30 cellular contexts compared by ENCODE assay signal in genomic region chr17:35621768-35622167, GRCh38.
"Had no signal": no experiment of that assay in that cellular context is flagged by ENCODE, and none has a peak within 500 bp of the region (broad histone marks: within the 10 kb centered on the region; RNA-seq: fewer than 3 reads in every experiment).

No MANE protein-coding gene starts in this region.

- H3K4me1 ChIP-seq: neural progenitor cell, uterus had no signal

- H3K9me3 Mint-ChIP-seq: immature natural killer cell; naive B cell; natural killer cell; nephron progenitor cell; neural progenitor cell; stimulated activated memory B cell treated with anti-CD40 and anti-IgM and Interleukin-4, amounts not matched to agents 10 μg/mL and 1 μg/mL and 100 μg/mL, for 72 hours; stimulated activated naive CD8-positive, alpha-beta T cell treated with anti-CD3 and anti-CD28 coated beads, Interleukin-15, amount 100 ng/mL, for 72 hours; type B pancreatic cell had no signal

- DNase-seq: hypothalamus; immature natural killer cell; kidney; left colon; left lung; lower lobe of right lung; mammary epithelial cell; mesenchymal stem cell; naive B cell; natural killer cell; nephron progenitor cell; occipital lobe; retina; right cardiac atrium; stimulated activated CD4-positive, alpha-beta T cell treated with anti-CD3 and anti-CD28 coated beads, Interleukin-1b, Interleukin-23, amount 100 ng/mL, for 48 hours; stimulated activated CD4-positive, alpha-beta T cell treated with anti-CD3 and anti-CD28 coated beads, Interleukin-2, amount 100 ng/mL, for 48 hours; stimulated activated CD4-positive, alpha-beta T cell treated with anti-CD3 and anti-CD28 coated beads, Interleukin-4, amount 100 ng/mL, for 4 hours; stimulated activated CD8-positive, alpha-beta memory T cell treated with anti-CD3 and anti-CD28 coated beads, Interleukin-4, amount 100 ng/mL, for 48 hours; stimulated activated naive CD4-positive, alpha-beta T cell treated with Interleukin-2 at 50 U/mL for 16 hours; stimulated activated naive CD8-positive, alpha-beta T cell treated with anti-CD3 and anti-CD28 coated beads, Interleukin-15, amount 100 ng/mL, for 72 hours; substantia nigra; uterus had no signal

- H3K27me3 Mint-ChIP-seq: naive B cell; progenitor cell of endocrine pancreas; stimulated activated memory B cell treated with anti-CD40 and anti-IgM and Interleukin-4, amounts not matched to agents 10 μg/mL and 1 μg/mL and 100 μg/mL, for 72 hours; stimulated activated naive CD8-positive, alpha-beta T cell treated with anti-CD3 and anti-CD28 coated beads, Interleukin-15, amount 100 ng/mL, for 72 hours; type B pancreatic cell had no signal

- ATAC-seq: left colon; left lung; lower lobe of right lung; natural killer cell; right cardiac atrium; sciatic nerve; stimulated activated memory B cell treated with anti-CD40 and anti-IgM and Interleukin-4, amounts not matched to agents 10 μg/mL and 1 μg/mL and 100 μg/mL, for 72 hours; stimulated activated naive CD8-positive, alpha-beta T cell treated with anti-CD3 and anti-CD28 coated beads, Interleukin-15, amount 100 ng/mL, for 72 hours had no signal

- H3K27ac ChIP-seq: left lung, lower lobe of right lung, neural progenitor cell, neutrophil, tibial nerve, uterus had no signal

- H3K4me2 ChIP-seq: neural progenitor cell, smooth muscle cell had no signal

- H3K27ac Mint-ChIP-seq: naive B cell; natural killer cell; nephron progenitor cell; neural progenitor cell; progenitor cell of endocrine pancreas; stimulated activated memory B cell treated with anti-CD40 and anti-IgM and Interleukin-4, amounts not matched to agents 10 μg/mL and 1 μg/mL and 100 μg/mL, for 72 hours; stimulated activated naive CD8-positive, alpha-beta T cell treated with anti-CD3 and anti-CD28 coated beads, Interleukin-15, amount 100 ng/mL, for 72 hours; type B pancreatic cell had no signal

- H3K4me3 Mint-ChIP-seq: immature natural killer cell; naive B cell; natural killer cell; nephron progenitor cell; neural progenitor cell; stimulated activated memory B cell treated with anti-CD40 and anti-IgM and Interleukin-4, amounts not matched to agents 10 μg/mL and 1 μg/mL and 100 μg/mL, for 72 hours; stimulated activated naive CD8-positive, alpha-beta T cell treated with anti-CD3 and anti-CD28 coated beads, Interleukin-15, amount 100 ng/mL, for 72 hours; type B pancreatic cell had no signal

- H3K9me3 ChIP-seq: left lung, lower lobe of right lung, neutrophil, tibial nerve, uterus had no signal

- H3K27me3 ChIP-seq: left lung, neural progenitor cell, neutrophil, tibial nerve, uterus had no signal

- H3K4me1 Mint-ChIP-seq: natural killer cell; neural progenitor cell; stimulated activated naive CD8-positive, alpha-beta T cell treated with anti-CD3 and anti-CD28 coated beads, Interleukin-15, amount 100 ng/mL, for 72 hours had no signal

- H3K4me3 ChIP-seq: left lung, lower lobe of right lung, neural progenitor cell, smooth muscle cell, tibial nerve, uterus had no signal

- H3K36me3 ChIP-seq: neural progenitor cell, uterus had no signal
